ENCODE assay signal across 12 cellular contexts in genomic region chr3:187798531-187799520, GRCh38. TPM values are rescaled to one million over a fixed set of nuclear protein-coding genes. Genes with fewer than 3 reads are reported as not detected.
DNase-seq lines count a peak whose midpoint lies in the region; ATAC-seq and TF ChIP-seq lines count a peak whose summit lies in the region.
"Had no signal": no experiment of that assay in that cellular context is flagged by ENCODE, and none has a peak within 500 bp of the region (broad histone marks: within the 10 kb centered on the region; RNA-seq: fewer than 3 reads in every experiment).

No MANE protein-coding gene starts in this region.

- H3K9me3 Mint-ChIP-seq in CD4-positive, CD25-positive, alpha-beta regulatory T cell = no peaks in the 10 kb centered on the region

- no peaks in the 10 kb centered on the region for H3K36me3 ChIP-seq in CD4-positive, CD25-positive, alpha-beta regulatory T cell (ENCODE audit: control insufficient read depth, insufficient read depth, low read length)
- no peaks in the 10 kb centered on the region for H3K36me3 ChIP-seq in OCI-LY3 (replicated peaks; ENCODE audit: low read depth, low read length)

- peak overlapping the region; percentile 42 for H3K27ac ChIP-seq in CD4-positive, CD25-positive, alpha-beta regulatory T cell (ENCODE audit: insufficient read depth, low read length, poor library complexity, severe bottlenecking)
- H3K27ac ChIP-seq in OCI-LY3 (ENCODE audit: low read length) = peak overlapping the region; percentile 50

- no peak for TF ChIP-seq CTCF in OCI-LY3 (IDR thresholded peaks at IDR 0.05; ENCODE audit: low read depth, low read length)

- DNase-seq in CD4-positive, CD25-positive, alpha-beta regulatory T cell = peak in 2 of 3 donors; percentile 42 to 89
- peak; percentile 97 for DNase-seq in DMS79 (lab: John Stamatoyannopoulos, UW)
- DNase-seq in HPDE6-E6E7 (ENCODE audit: extremely low spot score) = no peak
- no peak for DNase-seq in NCI-H446 (lab: John Stamatoyannopoulos, UW)
- DNase-seq in Kasumi-1 (lab: John Stamatoyannopoulos, UW) = no peak
- DNase-seq: Caco-2, cerebellar nuclear complex, NCI-H2029 treated with DMSO at 0.1 percent for 48 hours, nucleus accumbens had no signal

- H3K4me1 ChIP-seq in CD4-positive, CD25-positive, alpha-beta regulatory T cell (ENCODE audit: control insufficient read depth, insufficient read depth, low read length, poor library complexity, severe bottlenecking) = peaks cover 36% of the 10 kb centered on the region
- H3K4me1 ChIP-seq in OCI-LY3 (ENCODE audit: low read length) = peaks cover 59% of the 10 kb centered on the region

- peak overlapping the region; percentile 55 for H3K4me2 ChIP-seq in OCI-LY3 (ENCODE audit: low read length)

- peak; percentile 41 to 43 for ATAC-seq in CD4-positive, CD25-positive, alpha-beta regulatory T cell (ENCODE audit: low read depth in 2 of 2)
- ATAC-seq in esophagus mucosa (peak; percentile 55), HG02840 (IDR thresholded peaks at IDR 0.05; ENCODE audit: low FRiP score, unreplicated experiment) (no peak)

- peak overlapping the region; percentile 44 to 97 (median 55) for H3K27ac Mint-ChIP-seq in CD4-positive, CD25-positive, alpha-beta regulatory T cell

- H4K20me1 ChIP-seq in OCI-LY3 (ENCODE audit: insufficient read depth, low read length) = no peaks in the 10 kb centered on the region

- H3K27me3 Mint-ChIP-seq in CD4-positive, CD25-positive, alpha-beta regulatory T cell = peaks cover 4% of the 10 kb centered on the region

- H3K9ac ChIP-seq in OCI-LY3 (ENCODE audit: low read length) = peak overlapping the region; percentile 23; the same call in 1 of the 2 replicates

- H3K4me3 ChIP-seq in CD4-positive, CD25-positive, alpha-beta regulatory T cell (ENCODE audit: low read depth, low read length) = peak overlapping the region; percentile 71
- H3K4me3 ChIP-seq in OCI-LY3 (ENCODE audit: low read length) = no peak overlapping the region

- H2AFZ ChIP-seq in OCI-LY3 (ENCODE audit: low read depth, low read length) = peak overlapping the region; percentile 14; the same call in 1 of the 2 replicates

- H3K4me1 Mint-ChIP-seq in CD4-positive, CD25-positive, alpha-beta regulatory T cell = peaks cover 36 to 63% (median 57%) of the 10 kb centered on the region in 4 donors

- no peaks in the 10 kb centered on the region for H3K27me3 ChIP-seq in CD4-positive, CD25-positive, alpha-beta regulatory T cell (ENCODE audit: control insufficient read depth, insufficient read depth, low read length)
- 0 out of 2 replicates have a peak, but pooled peaks cover 4% of the 10 kb centered on the region for H3K27me3 ChIP-seq in OCI-LY3 (ENCODE audit: low read depth, low read length)

- H3K4me3 Mint-ChIP-seq in CD4-positive, CD25-positive, alpha-beta regulatory T cell = peak overlapping the region; percentile 55 to 76 (median 60)

- no peaks in the 10 kb centered on the region for H3K79me2 ChIP-seq in OCI-LY3 (ENCODE audit: low read length)

- H3K9me3 ChIP-seq in CD4-positive, CD25-positive, alpha-beta regulatory T cell (ENCODE audit: control insufficient read depth in 2 of 2, low read length in 2 of 2) = no peaks in the 10 kb centered on the region
- no peaks in the 10 kb centered on the region for H3K9me3 ChIP-seq in OCI-LY3 (ENCODE audit: insufficient read depth, low read length)
- H3K9me3 ChIP-seq: Caco-2 had no signal

- H3K36me3 Mint-ChIP-seq in CD4-positive, CD25-positive, alpha-beta regulatory T cell = no peaks in the 10 kb centered on the region

RNA-seq across cellular contexts. Expression of gene BCL6, which starts 53.6 kb away (rescaled TPM):
- total RNA-seq in CD4-positive, CD25-positive, alpha-beta regulatory T cell = 39.6 TPM
- 1 to 10 TPM; 1.8 to 3.4 (median 2.5) TPM for polyA plus RNA-seq in CD4-positive, CD25-positive, alpha-beta regulatory T cell
- total RNA-seq in esophagus mucosa = 40.1 TPM

Comparison
In these comparisons a context has a peak if more than half of its experiments do, and no peak if none do; other contexts are left out.
1. DNase-seq: peak in CD4-positive, CD25-positive, alpha-beta regulatory T cell (2 of 3) and DMS79 (single experiment); none in HPDE6-E6E7 (single experiment), NCI-H446 (0 of 2) and Kasumi-1 (0 of 2).